Comparison of ENCODE assay signal across 16 cellular contexts in the genomic region with DNA sequence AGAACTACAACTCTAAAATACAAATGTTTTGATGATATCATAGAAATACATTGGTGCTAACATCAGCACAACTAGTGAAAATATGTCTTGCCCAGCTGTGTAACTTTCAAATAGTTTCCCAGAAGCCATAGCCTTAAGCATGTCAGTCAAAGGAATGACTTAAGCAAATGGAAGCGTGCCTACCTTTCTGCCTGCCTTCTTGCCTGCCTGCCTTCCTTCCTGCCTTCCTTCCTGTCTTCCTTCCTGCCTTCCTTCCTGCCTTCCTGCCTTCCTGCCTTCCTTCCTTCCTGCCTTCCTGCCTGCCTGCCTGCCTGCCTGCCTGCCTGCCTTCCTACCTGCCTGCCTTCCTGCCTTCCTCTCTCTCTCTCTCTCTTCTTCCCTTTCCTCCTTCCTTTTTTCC.
"Had no signal": no experiment of that assay in that cellular context is flagged by ENCODE, and none has a peak within 500 bp of the region (broad histone marks: within the 10 kb centered on the region; RNA-seq: fewer than 3 reads in every experiment).

No MANE protein-coding gene starts in this region.

- H3K9me3 Mint-ChIP-seq: nephron had no signal

- H3K4me3 ChIP-seq: gastrocnemius medialis, heart right ventricle, stomach, thoracic aorta, transverse colon had no signal

- H3K27me3 ChIP-seq: gastrocnemius medialis, heart right ventricle, stomach, transverse colon had no signal

- H3K4me3 Mint-ChIP-seq: nephron had no signal

- DNase-seq: effector memory CD4-positive, alpha-beta T cell; gastrocnemius medialis; heart right ventricle; hypothalamus; mammary epithelial cell; right cardiac atrium; small intestine; stimulated activated CD4-positive, alpha-beta T cell treated with anti-CD3 and anti-CD28 coated beads, Interleukin-12 subunit alpha, Interleukin-12 subunit beta, amount 100 ng/mL, for 4 hours; stimulated activated naive CD4-positive, alpha-beta T cell; stomach; transverse colon had no signal

- ATAC-seq: esophagus mucosa, gastrocnemius medialis, heart right ventricle, left lobe of liver, right cardiac atrium had no signal

- H3K27ac ChIP-seq: gastrocnemius medialis, heart right ventricle, neutrophil, thoracic aorta, transverse colon had no signal

- H3K9me3 ChIP-seq: gastrocnemius medialis, heart right ventricle, neutrophil, stomach, thoracic aorta, transverse colon had no signal

- H3K36me3 ChIP-seq: gastrocnemius medialis, heart right ventricle, neutrophil, stomach, thoracic aorta, transverse colon had no signal
